Comparison of ENCODE assay signal across 29 cellular contexts in the genomic region with DNA sequence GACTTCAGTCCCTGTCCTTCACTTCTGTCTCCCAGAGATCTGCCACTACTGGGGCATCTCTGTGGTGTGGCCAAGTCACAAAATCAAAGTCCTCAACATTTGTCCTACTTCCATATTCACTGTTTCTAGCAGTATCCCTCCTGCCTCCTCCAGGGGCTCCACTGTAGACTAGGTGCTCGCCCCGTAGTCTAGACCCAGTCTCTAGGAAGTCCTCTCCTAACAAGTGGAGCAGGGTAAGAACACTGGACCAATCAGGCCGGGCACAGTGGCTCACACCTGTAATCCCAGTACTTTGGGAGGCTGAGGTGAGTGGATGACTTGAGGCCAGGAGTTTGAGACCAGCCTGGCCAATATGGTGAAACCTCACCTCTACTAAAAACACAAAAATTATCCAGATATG.
"Had no signal": no experiment of that assay in that cellular context is flagged by ENCODE, and none has a peak within 500 bp of the region (broad histone marks: within the 10 kb centered on the region; RNA-seq: fewer than 3 reads in every experiment).

No MANE protein-coding gene starts in this region.

- H3K79me2 ChIP-seq: hepatocyte had no signal

- H3K9me3 ChIP-seq: esophagus muscularis mucosa, gastroesophageal sphincter, heart left ventricle, left lung, neutrophil, pancreas, sigmoid colon, testis, tibial artery, upper lobe of right lung, uterus had no signal

- H3K4me3 ChIP-seq: esophagus muscularis mucosa, gastroesophageal sphincter, heart left ventricle, hepatocyte, left lung, pancreas, sigmoid colon, testis, tibial artery, upper lobe of right lung, uterus had no signal

- H3K27ac Mint-ChIP-seq: dendritic cell treated with granulocyte-macrophage colony-stimulating factor and Interleukin-4, amounts not matched to agents 40 ng/mL and 50 ng/mL, for 4 days; progenitor cell of endocrine pancreas; stimulated activated memory B cell treated with anti-CD40 and anti-IgM and Interleukin-4, amounts not matched to agents 10 μg/mL and 1 μg/mL and 100 μg/mL, for 72 hours had no signal

- ATAC-seq: foreskin keratinocyte; gastroesophageal sphincter; heart left ventricle; left cardiac atrium; left lung; naive thymus-derived CD4-positive, alpha-beta T cell; pancreas; stimulated activated memory B cell treated with anti-CD40 and anti-IgM and Interleukin-4, amounts not matched to agents 10 μg/mL and 1 μg/mL and 100 μg/mL, for 72 hours; stimulated activated naive CD8-positive, alpha-beta T cell treated with anti-CD3 and anti-CD28 coated beads, Interleukin-15, Interleukin-2, amounts not matched to agents 100 U/mL and 50 U/mL, for 24 hours; upper lobe of right lung had no signal

- H3K27me3 ChIP-seq: esophagus muscularis mucosa, foreskin keratinocyte, gastroesophageal sphincter, heart left ventricle, hepatocyte, left lung, neutrophil, pancreas, sigmoid colon, testis, tibial artery, upper lobe of right lung, uterus had no signal

- H3K4me3 Mint-ChIP-seq: dendritic cell treated with granulocyte-macrophage colony-stimulating factor and Interleukin-4, amounts not matched to agents 40 ng/mL and 50 ng/mL, for 4 days; naive thymus-derived CD4-positive, alpha-beta T cell; nephron; stimulated activated memory B cell treated with anti-CD40 and anti-IgM and Interleukin-4, amounts not matched to agents 10 μg/mL and 1 μg/mL and 100 μg/mL, for 72 hours had no signal

- H3K9me3 Mint-ChIP-seq: dendritic cell treated with granulocyte-macrophage colony-stimulating factor and Interleukin-4, amounts not matched to agents 40 ng/mL and 50 ng/mL, for 4 days; nephron; stimulated activated memory B cell treated with anti-CD40 and anti-IgM and Interleukin-4, amounts not matched to agents 10 μg/mL and 1 μg/mL and 100 μg/mL, for 72 hours had no signal

- H3K4me1 Mint-ChIP-seq: naive thymus-derived CD4-positive, alpha-beta T cell; stimulated activated memory B cell treated with anti-CD40 and anti-IgM and Interleukin-4, amounts not matched to agents 10 μg/mL and 1 μg/mL and 100 μg/mL, for 72 hours had no signal

- H3K36me3 ChIP-seq: esophagus muscularis mucosa, gastroesophageal sphincter, heart left ventricle, left lung, neutrophil, pancreas, sigmoid colon, tibial artery, upper lobe of right lung, uterus had no signal

- H3K27ac ChIP-seq: esophagus muscularis mucosa, foreskin keratinocyte, gastroesophageal sphincter, heart left ventricle, hepatocyte, left lung, neutrophil, pancreas, sigmoid colon, testis, tibial artery, upper lobe of right lung, uterus had no signal

- DNase-seq: effector CD8-positive, alpha-beta T cell; foreskin keratinocyte; heart left ventricle; left cardiac atrium; left lung; mesenchymal stem cell; midbrain; naive thymus-derived CD4-positive, alpha-beta T cell; pancreas; sigmoid colon; stimulated activated CD4-positive, alpha-beta T cell treated with anti-CD3 and anti-CD28 coated beads, Interleukin-2, amount 100 ng/mL, for 24 hours; stimulated activated CD4-positive, alpha-beta T cell treated with anti-CD3 and anti-CD28 coated beads, Interleukin-4, amount 100 ng/mL, for 24 hours; stimulated activated naive CD8-positive, alpha-beta T cell treated with anti-CD3 and anti-CD28 coated beads, Interleukin-15, Interleukin-2, amounts not matched to agents 100 U/mL and 50 U/mL, for 24 hours; substantia nigra; testis; tibial artery; upper lobe of right lung; uterus had no signal

- H3K36me3 Mint-ChIP-seq: naive thymus-derived CD4-positive, alpha-beta T cell; stimulated activated memory B cell treated with anti-CD40 and anti-IgM and Interleukin-4, amounts not matched to agents 10 μg/mL and 1 μg/mL and 100 μg/mL, for 72 hours had no signal

- FAIRE-seq: colon, endothelial cell of umbilical vein, islet of Langerhans, pancreas had no signal

- H3K4me1 ChIP-seq: esophagus muscularis mucosa, foreskin keratinocyte, gastroesophageal sphincter, heart left ventricle, left lung, pancreas, sigmoid colon, testis, tibial artery, upper lobe of right lung, uterus had no signal

- H2AFZ ChIP-seq: hepatocyte had no signal

- H3K4me2 ChIP-seq: hepatocyte had no signal
